In genomic region chr17:77444653-77445029, GRCh38 we compare ENCODE assay signal across 8 cellular contexts.
DNase-seq lines count a peak whose midpoint lies in the region; ATAC-seq, FAIRE-seq and TF ChIP-seq lines count a peak whose summit lies in the region.

No MANE protein-coding gene starts in this region.

- H3K27ac Mint-ChIP-seq in CD8-positive, alpha-beta T cell: peak overlapping the region; percentile 97
- H3K27ac Mint-ChIP-seq in natural killer cell treated with Interleukin-12 subunit alpha and Interleukin-12 subunit beta and Interleukin-15 and Interleukin-18, amount 100 ng/mL, for 72 hours: peak overlapping the region; percentile 92

- peaks cover 92% of the 10 kb centered on the region for H3K4me1 ChIP-seq in CD8-positive, alpha-beta T cell (ENCODE audit: insufficient read depth, low read length)
- H3K4me1 ChIP-seq in GM12878 (ENCODE audit: control insufficient read depth, insufficient read depth, low read length) (peaks cover 93% of the 10 kb centered on the region), PC-9 (replicated peaks; ENCODE audit: insufficient read depth) (no peaks in the 10 kb centered on the region)

- H3K79me2 ChIP-seq in GM12878 (ENCODE audit: control insufficient read depth, insufficient read depth, low read length): peaks cover 56% of the 10 kb centered on the region
- no peaks in the 10 kb centered on the region for H3K79me2 ChIP-seq in PC-9 (ENCODE audit: low read depth)

- H2AFZ ChIP-seq in GM12878 (ENCODE audit: control insufficient read depth, low read depth, low read length): no peak overlapping the region
- no peak overlapping the region for H2AFZ ChIP-seq in PC-9

- H3K4me2 ChIP-seq in GM12878 (ENCODE audit: control insufficient read depth, insufficient read depth): peak overlapping the region; percentile 77
- H3K4me2 ChIP-seq in PC-9: no peak overlapping the region

- 0 out of 2 replicates have a peak, but pooled peaks have one; percentile 10 for TF ChIP-seq RAD21 in GM12878 (IDR thresholded peaks at IDR 0.05; ENCODE audit: insufficient read depth, low read depth, low read length)

- 2% methylated on average over 9 of the region's 9 CpGs for WGBS in GM12878 (ENCODE audit: insufficient coverage, insufficient replicate concordance, low lambda C conversion rate, missing lambda C conversion rate)

- H3K4me3 Mint-ChIP-seq in CD8-positive, alpha-beta T cell: peak overlapping the region; percentile 82
- peak overlapping the region; percentile 68 for H3K4me3 Mint-ChIP-seq in natural killer cell treated with Interleukin-12 subunit alpha and Interleukin-12 subunit beta and Interleukin-15 and Interleukin-18, amount 100 ng/mL, for 72 hours

- no peaks in the 10 kb centered on the region for H3K36me3 ChIP-seq in CD8-positive, alpha-beta T cell (ENCODE audit: insufficient read depth, low read length)
- peaks cover 0 to 5% of the 10 kb centered on the region in 2 experiments; a peak in 2 of 4 replicates for H3K36me3 ChIP-seq in GM12878 (ENCODE audit: control insufficient read depth in 2 of 2, insufficient read depth in 2 of 2, low read length in 1 of 2)
- H3K36me3 ChIP-seq in PC-9 (ENCODE audit: low read depth): no peaks in the 10 kb centered on the region

- no peaks in the 10 kb centered on the region; the same call in 1 of the 2 replicates for H3F3A ChIP-seq in PC-9 (ENCODE audit: insufficient read depth, low read depth)

- no peaks in the 10 kb centered on the region for H3K27me3 Mint-ChIP-seq in CD8-positive, alpha-beta T cell (ENCODE audit: low read depth)
- H3K27me3 Mint-ChIP-seq in natural killer cell treated with Interleukin-12 subunit alpha and Interleukin-12 subunit beta and Interleukin-15 and Interleukin-18, amount 100 ng/mL, for 72 hours: no peaks in the 10 kb centered on the region

- no peaks in the 10 kb centered on the region for H3K9me2 ChIP-seq in PC-9 (ENCODE audit: insufficient read depth)

- peak overlapping the region; percentile 72 for H3K27ac ChIP-seq in CD8-positive, alpha-beta T cell (ENCODE audit: low read depth, low read length)
- peak overlapping the region; percentile 96 for H3K27ac ChIP-seq in GM12878 (ENCODE audit: control insufficient read depth, insufficient read depth)
- H3K27ac ChIP-seq in PC-9: no peak overlapping the region

- TSS peak; percentile 68 for BruUV-seq in GM12878 (replicated peaks; lab: Mats Ljungman, UMichigan)
- BruUV-seq in PC-9 (replicated peaks; lab: Mats Ljungman, UMichigan): no TSS peak

- H3K4me3 ChIP-seq in CD8-positive, alpha-beta T cell (ENCODE audit: low read depth, low read length): peak overlapping the region; percentile 14
- H3K4me3 ChIP-seq in GM12878 (peak overlapping the region; percentile 37; the same call in 1 of the 2 replicates), PC-9 (no peak overlapping the region)

- TF ChIP-seq POLR2A in GM12878 (IDR thresholded peaks at IDR 0.05; ENCODE audit: low read depth, low read length): no peak

- POLR2A ChIA-PET in CD8-positive, alpha-beta T cell (lab: Charles Lee): interaction anchor here (0.6 to 17.2 kb wide), 27 partner anchors 9 to 683 kb away, joined by 3 to 242 read pairs (median 8); partner anchors contain the start of gene TNRC6C
- POLR2A ChIA-PET in GM12878 (lab: Charles Lee): interaction anchor here (0.5 to 6.4 kb wide), 11 partner anchors 8 to 698 kb away, joined by 4 to 78 read pairs (median 9); no protein-coding TSS in a partner anchor
- POLR2A ChIA-PET in PC-9 (lab: Charles Lee; ENCODE audit: unreplicated experiment): no interaction called here

- H3K9me3 Mint-ChIP-seq in CD8-positive, alpha-beta T cell: no peaks in the 10 kb centered on the region
- no peaks in the 10 kb centered on the region for H3K9me3 Mint-ChIP-seq in natural killer cell treated with Interleukin-12 subunit alpha and Interleukin-12 subunit beta and Interleukin-15 and Interleukin-18, amount 100 ng/mL, for 72 hours

- in situ Hi-C loops in GM12878 (cut with MboI): loop anchor here (25.0 kb wide), 1 partner anchor 107 kb away; no protein-coding TSS in a partner anchor

- H4K20me1 ChIP-seq in GM12878 (ENCODE audit: control insufficient read depth, insufficient read depth) (no peaks in the 10 kb centered on the region), PC-9 (ENCODE audit: insufficient read depth) (peaks cover 46% of the 10 kb centered on the region)

- no peak for TF ChIP-seq CTCF in CD8-positive, alpha-beta T cell (IDR thresholded peaks at IDR 0.05)
- TF ChIP-seq CTCF in GM12878 (IDR thresholded peaks at IDR 0.05 in 2 of 3, conservative IDR thresholded peaks at IDR 0.05 in 1 of 3; ENCODE audit: control insufficient read depth in 2 of 3, extremely low read depth in 1 of 3, insufficient read depth in 1 of 3, low read depth in 3 of 3, low read length in 3 of 3) (no peak), PC-9 (conservative IDR thresholded peaks at IDR 0.05) (no peak)

- ATAC-seq in CD8-positive, alpha-beta T cell: no peak
- ATAC-seq in HG02840 (IDR thresholded peaks at IDR 0.05; ENCODE audit: low FRiP score, unreplicated experiment): peak; percentile 5
- peak; percentile 22 for ATAC-seq in GM12878
- peak; percentile 0 to 1 for ATAC-seq in natural killer cell treated with Interleukin-12 subunit alpha and Interleukin-12 subunit beta and Interleukin-15 and Interleukin-18, amount 100 ng/mL, for 72 hours
- no peak for ATAC-seq in HG03520 (IDR thresholded peaks at IDR 0.05; ENCODE audit: unreplicated experiment)

- peak overlapping the region; percentile 69 for H3K9ac ChIP-seq in GM12878 (ENCODE audit: control insufficient read depth, insufficient read depth, low read length)

- SMC1A ChIA-PET in GM12878 (lab: Charles Lee; ENCODE audit: uncharacterized antibody, unreplicated experiment): interaction anchor here (0.6 to 7.7 kb wide), 11 partner anchors 9 to 113 kb away, joined by 3 to 82 read pairs (median 8); no protein-coding TSS in a partner anchor

- H3K27me3 ChIP-seq in CD8-positive, alpha-beta T cell (ENCODE audit: insufficient read depth, low read length): no peaks in the 10 kb centered on the region
- H3K27me3 ChIP-seq in GM12878 (replicated peaks in 1 of 2; ENCODE audit: control insufficient read depth in 2 of 2, insufficient read depth in 2 of 2, low read length in 1 of 2): no peaks in the 10 kb centered on the region
- no peaks in the 10 kb centered on the region for H3K27me3 ChIP-seq in PC-9 (ENCODE audit: insufficient read depth, low read depth)

- RAD21 ChIA-PET in GM12878 (lab: Charles Lee; ENCODE audit: unreplicated experiment): interaction anchor here (0.6 to 6.9 kb wide), 17 partner anchors 7 to 336 kb away, joined by 3 to 102 read pairs (median 7); no protein-coding TSS in a partner anchor

- DNase-seq in CD8-positive, alpha-beta T cell: no peak
- peak; percentile 81 for DNase-seq in GM12878 (ENCODE audit: low read depth, low spot score)
- DNase-seq in natural killer cell treated with Interleukin-12 subunit alpha and Interleukin-12 subunit beta and Interleukin-15 and Interleukin-18, amount 100 ng/mL, for 72 hours (ENCODE audit: low spot score): no peak
- no peak for DNase-seq in PC-9
- DNase-seq in A172 (ENCODE audit: low spot score): no peak
- DNase-seq in NCI-H1436 (lab: John Stamatoyannopoulos, UW): no peak

- peaks cover 13% of the 10 kb centered on the region for H3K36me3 Mint-ChIP-seq in CD8-positive, alpha-beta T cell
- H3K36me3 Mint-ChIP-seq in natural killer cell treated with Interleukin-12 subunit alpha and Interleukin-12 subunit beta and Interleukin-15 and Interleukin-18, amount 100 ng/mL, for 72 hours: no peaks in the 10 kb centered on the region

- TF ChIP-seq EP300 in GM12878 (IDR thresholded peaks at IDR 0.05; ENCODE audit: borderline replicate concordance in 1 of 2, control insufficient read depth in 1 of 2, low read depth in 2 of 2, low read length in 2 of 2): peak in 1 of 2 experiments; percentile 59; a peak in 1 of 4 replicates

- H3K4me1 Mint-ChIP-seq in CD8-positive, alpha-beta T cell (ENCODE audit: low read depth): peaks cover 89% of the 10 kb centered on the region
- peaks cover 76 to 77% of the 10 kb centered on the region in 2 donors for H3K4me1 Mint-ChIP-seq in natural killer cell treated with Interleukin-12 subunit alpha and Interleukin-12 subunit beta and Interleukin-15 and Interleukin-18, amount 100 ng/mL, for 72 hours (ENCODE audit: low read depth in 2 of 2)

- intact Hi-C loops in CD8-positive, alpha-beta T cell (cut with DNase I, micrococcal nuclease): loop anchor here (1.0 to 10.0 kb wide), 7 partner anchors 9 to 808 kb away; partner anchors contain the start of genes MFSD11 (in 1 of the 2), SRSF2 (in 1 of the 2) and TMC8 (in 1 of the 2)
- intact Hi-C loops in GM12878 (cut with micrococcal nuclease; ENCODE audit: unreplicated experiment): loop anchor here (5.0 to 10.0 kb wide), 3 partner anchors 33 to 710 kb away; no protein-coding TSS in a partner anchor
- intact Hi-C loops in PC-9 (cut with micrococcal nuclease; ENCODE audit: unreplicated experiment): no loop called here

- no peaks in the 10 kb centered on the region for H3K9me3 ChIP-seq in CD8-positive, alpha-beta T cell (ENCODE audit: low read length)
- H3K9me3 ChIP-seq in GM12878 (replicated peaks; ENCODE audit: control insufficient read depth, insufficient read depth, low read length) (no peaks in the 10 kb centered on the region), PC-9 (ENCODE audit: insufficient read depth, low read depth) (no peaks in the 10 kb centered on the region)

- FAIRE-seq in GM12878 (lab: Jason Lieb, UNC): no peak

- CTCF ChIA-PET in CD8-positive, alpha-beta T cell (lab: Charles Lee): interaction anchor here (0.6 to 3.0 kb wide), 17 partner anchors 9 to 354 kb away, joined by 3 to 26 read pairs (median 5); no protein-coding TSS in a partner anchor
- CTCF ChIA-PET in GM12878 (lab: Yijun Ruan, JAX) (interaction anchor here (0.9 to 3.3 kb wide), 14 partner anchors 8 to 124 kb away, joined by 3 to 13 read pairs (median 6); no protein-coding TSS in a partner anchor), PC-9 (lab: Charles Lee) (no interaction called here)

TF ChIP-seq in GM12878, 131 proteins besides CTCF, POLR2A, EP300 and RAD21 (continues in another document):
- no peak for TF ChIP-seq CREM (IDR thresholded peaks at IDR 0.05; ENCODE audit: low read depth)
- no peak for TF ChIP-seq DPF2 (IDR thresholded peaks at IDR 0.05)
- no peak for TF ChIP-seq RELA (IDR thresholded peaks at IDR 0.05; ENCODE audit: borderline replicate concordance, partially characterized antibody)

Comparison
In these comparisons a context has a peak if more than half of its experiments do, and no peak if none do; other contexts are left out.
1. ATAC-seq: peak in HG02840 (single experiment), GM12878 (single experiment) and natural killer cell treated with Interleukin-12 subunit alpha and Interleukin-12 subunit beta and Interleukin-15 and Interleukin-18, amount 100 ng/mL, for 72 hours (2 of 2); none in CD8-positive, alpha-beta T cell (single experiment) and HG03520 (single experiment).